Comparison of ENCODE assay signal across 19 cellular contexts in the genomic region with DNA sequence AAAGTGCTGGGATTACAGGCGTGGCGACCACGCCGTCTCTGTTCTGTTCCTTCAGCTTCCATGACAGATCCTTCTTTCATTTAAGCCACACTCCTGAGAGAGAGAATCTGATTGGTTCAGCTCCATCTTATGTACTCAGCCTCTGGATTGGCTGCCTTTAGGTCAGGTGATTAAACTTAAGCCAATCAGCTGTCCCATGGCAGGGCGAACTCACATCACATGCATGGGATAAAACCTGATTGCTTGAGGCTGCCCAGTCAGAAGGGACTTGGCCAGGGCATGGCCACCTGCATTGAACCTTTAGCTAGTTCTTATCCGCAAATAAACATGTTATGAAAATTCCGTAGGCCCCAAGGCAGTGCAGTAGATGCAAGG.
"Had no signal": no experiment of that assay in that cellular context is flagged by ENCODE, and none has a peak within 500 bp of the region (broad histone marks: within the 10 kb centered on the region; RNA-seq: fewer than 3 reads in every experiment).

No MANE protein-coding gene starts in this region.

- H3K4me3 ChIP-seq: hepatocyte, left ventricle myocardium inferior, lower lobe of right lung, neural progenitor cell, ovary, right atrium auricular region, stomach had no signal

- H3K27me3 ChIP-seq: hepatocyte, neural progenitor cell, ovary, right atrium auricular region, stomach had no signal

- FAIRE-seq: kidney, small intestine had no signal

- H3K36me3 ChIP-seq: left ventricle myocardium inferior, lower lobe of right lung, neural progenitor cell, ovary, right atrium auricular region, stomach had no signal

- DNase-seq: effector CD8-positive, alpha-beta T cell; foreskin melanocyte; head of caudate nucleus; kidney; left cardiac atrium; left ventricle myocardium inferior; lower lobe of right lung; midbrain; nucleus accumbens; ovary; small intestine; stimulated activated CD4-positive, alpha-beta T cell treated with anti-CD3 and anti-CD28 coated beads, Interleukin-12 subunit alpha, Interleukin-12 subunit beta, amount 100 ng/mL, for 4 hours; stimulated activated naive CD4-positive, alpha-beta T cell; stomach; substantia nigra; trophoblast cell had no signal
